Comparison of ENCODE assay signal across 12 cellular contexts in the genomic region with DNA sequence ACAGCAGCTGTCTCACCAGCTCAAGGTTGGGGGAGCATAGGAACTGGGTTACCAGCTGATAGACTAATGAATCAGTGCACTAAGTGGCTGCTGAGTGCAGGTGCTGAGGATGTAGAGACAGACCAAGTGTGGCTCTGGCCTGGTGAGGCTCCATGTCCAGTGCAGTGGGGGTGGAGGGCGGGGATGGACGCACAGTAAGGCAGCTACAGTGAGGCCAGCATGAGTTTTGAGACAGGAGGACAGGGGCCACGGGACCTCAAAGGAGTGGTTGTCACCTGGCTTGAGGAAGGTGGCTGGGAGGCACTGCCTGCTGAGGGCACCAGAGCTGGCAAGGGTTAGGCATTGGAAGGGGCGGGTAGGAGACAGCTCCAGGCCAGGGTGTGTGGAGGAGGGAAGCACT. TPM values are rescaled to one million over a fixed set of nuclear protein-coding genes. Genes with fewer than 3 reads are reported as not detected.
DNase-seq lines count a peak whose midpoint lies in the region; ATAC-seq, FAIRE-seq and TF ChIP-seq lines count a peak whose summit lies in the region.
"Had no signal": no experiment of that assay in that cellular context is flagged by ENCODE, and none has a peak within 500 bp of the region (broad histone marks: within the 10 kb centered on the region; RNA-seq: fewer than 3 reads in every experiment).

No MANE protein-coding gene starts in this region.

- H3K9me3 Mint-ChIP-seq in activated CD8-positive, alpha-beta memory T cell treated with anti-CD3 and anti-CD28 coated beads, Interleukin-2, amount 10 ng/mL, durations not matched to agents 7 days and 5 days (ENCODE audit: low read depth), result no peaks in the 10 kb centered on the region
- no peaks in the 10 kb centered on the region for H3K9me3 Mint-ChIP-seq in dendritic cell treated with granulocyte-macrophage colony-stimulating factor and Interleukin-4, amounts not matched to agents 40 ng/mL and 50 ng/mL, for 4 days

- TF ChIP-seq EP300 in sigmoid colon (IDR thresholded peaks at IDR 0.05), result no peak

- no peak overlapping the region for H2BK5ac ChIP-seq in IMR-90 (ENCODE audit: low read depth, low read length, poor library complexity, severe bottlenecking)

- WGBS in IMR-90 (ENCODE audit: extremely low coverage in 2 of 2, insufficient read length in 1 of 2), 2 experiments, result 73% methylated on average over 3 of the region's 4 CpGs; no CpG with 5 or more reads in 1 of the 2 experiments
- 81 to 89% methylated on average over 4 of the region's 4 CpGs for WGBS in sigmoid colon, 2 donors

- TF ChIP-seq POLR2A in IMR-90 (IDR thresholded peaks at IDR 0.05; ENCODE audit: low read depth, low read length) (no peak), sigmoid colon (IDR thresholded peaks at IDR 0.05) (no peak)

- DNase-seq in activated CD8-positive, alpha-beta memory T cell treated with anti-CD3 and anti-CD28 coated beads, Interleukin-2, amount 10 ng/mL, durations not matched to agents 7 days and 5 days, result no peak
- DNase-seq in activated CD8-positive, alpha-beta memory T cell treated with anti-CD3 and anti-CD28 coated beads, Interleukin-2, amount 50 U/mL, for 48 hours, result no peak
- DNase-seq in IMR-90, result no peak
- no peak for DNase-seq in sigmoid colon
- DNase-seq in dorsolateral prefrontal cortex, result no peak
- DNase-seq in GM19239 (ENCODE audit: insufficient read length, low spot score), result no peak
- DNase-seq: left lung had no signal

- H2AK5ac ChIP-seq in IMR-90 (ENCODE audit: low read depth, low read length), result no peak overlapping the region; the same call in 1 of the 2 replicates

- peaks cover 6% of the 10 kb centered on the region; the same call in 1 of the 2 replicates for H4K20me1 ChIP-seq in IMR-90 (ENCODE audit: insufficient read depth, low read length)

- dilution Hi-C loops in IMR-90 (cut with HindIII; ENCODE audit: low sequenced_read_pairs, unreplicated experiment), result no loop called here

- no peak overlapping the region for H4K8ac ChIP-seq in IMR-90 (ENCODE audit: low read depth in 2 of 2, low read length in 2 of 2)

- H3K9me3 ChIP-seq in IMR-90 (ENCODE audit: control insufficient read depth, insufficient read depth, low read length) (no peaks in the 10 kb centered on the region), sigmoid colon (no peaks in the 10 kb centered on the region)
- H3K9me3 ChIP-seq: left lung, neutrophil, thyroid gland had no signal

- BruUV-seq in IMR-90 (replicated peaks; lab: Mats Ljungman, UMichigan), result no TSS peak

- no peak for FAIRE-seq in GM19239 (lab: Jason Lieb, UNC)

- H3K18ac ChIP-seq in IMR-90 (ENCODE audit: low read depth, low read length), result no peak overlapping the region

- H3K4me2 ChIP-seq in IMR-90 (ENCODE audit: low read depth, low read length), result no peak overlapping the region
- H3K4me2 ChIP-seq: hepatocyte had no signal

- no peak overlapping the region for H2BK120ac ChIP-seq in IMR-90 (ENCODE audit: low read depth, low read length)

- H3K56ac ChIP-seq in IMR-90 (ENCODE audit: extremely low read depth, insufficient read depth, low read length), result no peak overlapping the region

- H3K36me3 ChIP-seq in IMR-90 (ENCODE audit: control insufficient read depth, insufficient read depth, low read length) (peaks cover 3% of the 10 kb centered on the region; the same call in 1 of the 2 replicates), sigmoid colon (peaks cover 0 to 4% (median 1%) of the 10 kb centered on the region in 4 donors)
- H3K36me3 ChIP-seq: thyroid gland had no signal

- H3K36me3 Mint-ChIP-seq in activated CD8-positive, alpha-beta memory T cell treated with anti-CD3 and anti-CD28 coated beads, Interleukin-2, amount 10 ng/mL, durations not matched to agents 7 days and 5 days, result peaks cover 23% of the 10 kb centered on the region
- H3K36me3 Mint-ChIP-seq in dendritic cell treated with granulocyte-macrophage colony-stimulating factor and Interleukin-4, amounts not matched to agents 40 ng/mL and 50 ng/mL, for 4 days (ENCODE audit: low read depth), result peaks cover 76% of the 10 kb centered on the region

- H2BK15ac ChIP-seq in IMR-90 (ENCODE audit: low read depth, low read length), result no peak overlapping the region

- in situ Hi-C loops in IMR-90 (cut with MboI; ENCODE audit: low sequenced_read_pairs), result no loop called here

- no peak overlapping the region for H3K9ac ChIP-seq in IMR-90 (ENCODE audit: low read depth, low read length)

- H3K4me3 Mint-ChIP-seq in activated CD8-positive, alpha-beta memory T cell treated with anti-CD3 and anti-CD28 coated beads, Interleukin-2, amount 10 ng/mL, durations not matched to agents 7 days and 5 days, result no peak overlapping the region
- no peak overlapping the region for H3K4me3 Mint-ChIP-seq in dendritic cell treated with granulocyte-macrophage colony-stimulating factor and Interleukin-4, amounts not matched to agents 40 ng/mL and 50 ng/mL, for 4 days

- H3K23ac ChIP-seq in IMR-90 (ENCODE audit: low read depth, low read length), result no peak overlapping the region

- peak overlapping the region; percentile 22 for H2AK9ac ChIP-seq in IMR-90 (replicated peaks; ENCODE audit: low read depth, low read length, poor library complexity)

- no peak overlapping the region for H2AFZ ChIP-seq in IMR-90 (replicated peaks; ENCODE audit: low read length, poor library complexity)
- H2AFZ ChIP-seq: hepatocyte had no signal

- intact Hi-C loops in IMR-90 (cut with micrococcal nuclease) (no loop called here), sigmoid colon (cut with DNase I) (no loop called here), dorsolateral prefrontal cortex (cut with DNase I) (no loop called here)
- intact Hi-C loops in dendritic cell treated with granulocyte-macrophage colony-stimulating factor and Interleukin-4, amounts not matched to agents 40 ng/mL and 50 ng/mL, for 4 days (cut with micrococcal nuclease), result no loop called here

- H2BK20ac ChIP-seq in IMR-90 (ENCODE audit: low read depth, low read length), result no peak overlapping the region

- TF ChIP-seq RAD21 in IMR-90 (IDR thresholded peaks at IDR 0.05; ENCODE audit: low read length), result no peak

- H3K4me1 Mint-ChIP-seq in activated CD8-positive, alpha-beta memory T cell treated with anti-CD3 and anti-CD28 coated beads, Interleukin-2, amount 10 ng/mL, durations not matched to agents 7 days and 5 days, result peaks cover 40% of the 10 kb centered on the region
- peaks cover 47% of the 10 kb centered on the region for H3K4me1 Mint-ChIP-seq in dendritic cell treated with granulocyte-macrophage colony-stimulating factor and Interleukin-4, amounts not matched to agents 40 ng/mL and 50 ng/mL, for 4 days (ENCODE audit: low read depth)

- H3K9me1 ChIP-seq in IMR-90 (ENCODE audit: insufficient read depth, low read length), result peaks cover 29% of the 10 kb centered on the region

- no peaks in the 10 kb centered on the region for H3K27me3 ChIP-seq in IMR-90 (ENCODE audit: control insufficient read depth, insufficient read depth, low read length)
- H3K27me3 ChIP-seq in sigmoid colon, result no peaks in the 10 kb centered on the region
- H3K27me3 ChIP-seq in dorsolateral prefrontal cortex, result no peaks in the 10 kb centered on the region
- H3K27me3 ChIP-seq: hepatocyte, left lung, neutrophil, thyroid gland had no signal

- no peak overlapping the region for H3K14ac ChIP-seq in IMR-90 (replicated peaks; ENCODE audit: low read depth, low read length)

- POLR2A ChIA-PET in IMR-90 (lab: Charles Lee; ENCODE audit: unreplicated experiment), result no interaction called here

- CTCF ChIA-PET in activated CD8-positive, alpha-beta memory T cell treated with anti-CD3 and anti-CD28 coated beads, Interleukin-2, amount 10 ng/mL, durations not matched to agents 7 days and 5 days (lab: Charles Lee), result interaction anchor here (1.3 to 3.0 kb wide), 3 partner anchors 44 to 55 kb away, joined by 3 to 15 read pairs (median 3); a partner anchor contains a TSS
- CTCF ChIA-PET in IMR-90 (lab: Yijun Ruan, JAX), result interaction anchor here (1.3 kb wide), 1 partner anchor 17 kb away, joined by 3 read pairs; no protein-coding TSS in a partner anchor

- no peaks in the 10 kb centered on the region for H3K27me3 Mint-ChIP-seq in activated CD8-positive, alpha-beta memory T cell treated with anti-CD3 and anti-CD28 coated beads, Interleukin-2, amount 10 ng/mL, durations not matched to agents 7 days and 5 days
- no peaks in the 10 kb centered on the region for H3K27me3 Mint-ChIP-seq in dendritic cell treated with granulocyte-macrophage colony-stimulating factor and Interleukin-4, amounts not matched to agents 40 ng/mL and 50 ng/mL, for 4 days

- H3K4me1 ChIP-seq in IMR-90 (ENCODE audit: control insufficient read depth, insufficient read depth, low read length), result peaks cover 25% of the 10 kb centered on the region
- H3K4me1 ChIP-seq in sigmoid colon, result peaks cover 0 to 34% (median 28%) of the 10 kb centered on the region in 4 donors

- no peak overlapping the region for H4K91ac ChIP-seq in IMR-90 (ENCODE audit: insufficient read depth, low read depth, low read length)

- no peak overlapping the region for H3K27ac ChIP-seq in IMR-90 (ENCODE audit: insufficient read depth, low read length)
- H3K27ac ChIP-seq in sigmoid colon, result peak overlapping the region in 3 of 4 donors; percentile 14 to 42 (median 40)
- H3K27ac ChIP-seq in dorsolateral prefrontal cortex, result no peak overlapping the region
- H3K27ac ChIP-seq: hepatocyte, neutrophil had no signal

- H4K5ac ChIP-seq in IMR-90 (ENCODE audit: low read depth, low read length), result no peak overlapping the region

- peaks cover 0 to 70% of the 10 kb centered on the region in 2 experiments; a peak in 2 of 4 replicates for H3K79me1 ChIP-seq in IMR-90 (ENCODE audit: low read depth in 1 of 2, low read length in 2 of 2)

- TF ChIP-seq CTCF in IMR-90 (conservative IDR thresholded peaks at IDR 0.05; ENCODE audit: low read depth, low read length) (no peak), sigmoid colon (IDR thresholded peaks at IDR 0.05) (no peak), dorsolateral prefrontal cortex (IDR thresholded peaks at IDR 0.05 in 54 of 56, conservative IDR thresholded peaks at IDR 0.05 in 2 of 56; ENCODE audit: low read depth in 1 of 56, partially characterized antibody in 56 of 56) (no peak)

- H3K4me3 ChIP-seq in IMR-90 (ENCODE audit: insufficient read depth, low read depth, low read length) (no peak overlapping the region), sigmoid colon (no peak overlapping the region), dorsolateral prefrontal cortex (no peak overlapping the region)
- H3K4me3 ChIP-seq: hepatocyte, left lung, thyroid gland had no signal

- ATAC-seq in activated CD8-positive, alpha-beta memory T cell treated with anti-CD3 and anti-CD28 coated beads, Interleukin-2, amount 10 ng/mL, durations not matched to agents 7 days and 5 days, result no peak
- ATAC-seq in IMR-90 (ENCODE audit: low read depth) (no peak), HG02678 (IDR thresholded peaks at IDR 0.05; ENCODE audit: unreplicated experiment) (no peak)

- 0 out of 2 replicates have a peak overlapping the region, but pooled peaks have one; percentile 15 for H3K4ac ChIP-seq in IMR-90 (ENCODE audit: low read depth, low read length)

- H3K27ac Mint-ChIP-seq in activated CD8-positive, alpha-beta memory T cell treated with anti-CD3 and anti-CD28 coated beads, Interleukin-2, amount 10 ng/mL, durations not matched to agents 7 days and 5 days, result peak overlapping the region; percentile 58
- H3K27ac Mint-ChIP-seq in dendritic cell treated with granulocyte-macrophage colony-stimulating factor and Interleukin-4, amounts not matched to agents 40 ng/mL and 50 ng/mL, for 4 days, result peak overlapping the region; percentile 71

RNA-seq across cellular contexts. Expression of a gene that starts 37.0 kb away (rescaled TPM):
- total RNA-seq in activated CD8-positive, alpha-beta memory T cell treated with anti-CD3 and anti-CD28 coated beads, Interleukin-2, amount 10 ng/mL, durations not matched to agents 7 days and 5 days, result 10 to 100 TPM; 65.8 to 81.6 TPM
- total RNA-seq in IMR-90 (2012; rRNA removed) (5.0 TPM in 2 replicates), sigmoid colon (10 to 100 TPM in 2 of 4 donors, 1 to 10 TPM in 2; 5.6 to 11.8 (median 9.9) TPM), dorsolateral prefrontal cortex (10 to 100 TPM in 85 of 120 experiments, 1 to 10 TPM in 35; 5.1 to 41.5 (median 12.5) TPM)
- polyA plus RNA-seq in IMR-90 (2012; rRNA removed) (2.9 and 3.1 TPM in 2 replicates), sigmoid colon (1 to 10 TPM in 2 of 3 donors, under 1 TPM in 1; 0.69 to 6.3 (median 1.8) TPM)
- polyA plus RNA-seq in IMR-90 (2012; cell fraction: cytosol; rRNA removed), result 1.9 and 2.6 TPM in 2 replicates
- 6.1 and 7.9 TPM in 2 replicates for polyA plus RNA-seq in IMR-90 (2012; cell fraction: nucleus; rRNA removed; ENCODE audit: low replicate concordance)

RNA-seq across cellular contexts. Expression of a gene that starts 55.4 kb away (rescaled TPM):
- 10 to 100 TPM; 36.4 to 48.5 TPM for total RNA-seq in activated CD8-positive, alpha-beta memory T cell treated with anti-CD3 and anti-CD28 coated beads, Interleukin-2, amount 10 ng/mL, durations not matched to agents 7 days and 5 days
- 32.4 and 59.2 TPM in 2 replicates for total RNA-seq in IMR-90 (2012; rRNA removed)
- polyA plus RNA-seq in IMR-90 (2012; rRNA removed), result 31.7 and 40.4 TPM in 2 replicates
- 13.3 and 15.9 TPM in 2 replicates for polyA plus RNA-seq in IMR-90 (2012; cell fraction: cytosol; rRNA removed)
- 5.0 and 14.4 TPM in 2 replicates for polyA plus RNA-seq in IMR-90 (2012; cell fraction: nucleus; rRNA removed; ENCODE audit: low replicate concordance)
- 10 to 100 TPM; 30.5 to 61.4 (median 44.3) TPM for total RNA-seq in sigmoid colon
- 10 to 100 TPM; 45.7 to 97.1 (median 76.9) TPM for polyA plus RNA-seq in sigmoid colon
- total RNA-seq in dorsolateral prefrontal cortex, result 10 to 100 TPM; 17.9 to 48.1 (median 33.3) TPM

Comparison
In these comparisons a context has a peak if more than half of its experiments do, and no peak if none do; other contexts are left out.
1. H3K27ac ChIP-seq: peak in sigmoid colon (3 of 4); none in IMR-90 (single experiment) and dorsolateral prefrontal cortex (0 of 59).